In the genomic region with DNA sequence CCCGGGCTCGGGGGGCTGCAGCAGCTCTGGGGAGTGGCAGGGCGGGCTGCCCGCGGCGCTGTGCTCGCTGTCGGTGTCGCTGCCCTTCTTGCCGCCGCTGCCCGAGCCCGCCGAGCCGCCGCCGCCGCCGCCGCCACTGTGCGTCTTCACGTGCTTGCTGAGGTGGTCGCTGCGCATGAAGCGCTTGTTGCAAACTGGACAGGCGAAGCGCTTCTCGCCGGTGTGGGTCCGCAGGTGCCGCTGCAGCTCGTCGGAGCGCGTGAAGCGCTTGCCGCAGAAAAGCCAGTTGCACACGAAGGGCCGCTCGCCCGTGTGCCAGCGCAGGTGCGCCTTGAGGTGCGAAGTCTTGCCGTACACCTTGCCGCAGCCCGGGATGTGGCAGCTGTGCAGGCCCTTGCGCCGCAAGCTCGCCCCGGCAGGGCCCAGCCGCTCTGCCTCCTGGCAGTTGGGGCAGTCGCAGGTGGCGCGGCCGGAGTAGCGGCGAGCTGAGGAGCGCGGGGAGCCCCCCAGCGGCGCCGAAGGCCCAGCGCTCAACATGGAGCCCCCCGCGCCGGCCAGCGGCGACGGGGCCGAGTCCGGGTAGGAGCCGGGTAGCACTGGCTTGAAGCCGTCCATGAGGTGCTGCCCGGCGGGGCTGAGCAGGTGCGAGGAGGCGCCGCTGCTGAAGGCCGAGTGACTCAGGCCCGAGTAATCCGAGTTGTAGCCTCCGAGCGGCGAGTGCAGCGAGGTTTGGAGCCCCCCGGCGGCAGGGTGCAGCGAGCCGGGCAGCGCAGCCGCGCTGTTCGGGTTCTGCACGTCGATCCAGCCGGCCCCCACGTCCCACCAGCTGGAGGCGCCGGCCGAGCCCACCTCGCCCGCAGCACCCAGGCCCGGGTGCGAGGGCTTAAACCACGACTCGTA, we compare ENCODE assay signal across 8 cellular contexts. TPM values are rescaled to one million over a fixed set of nuclear protein-coding genes. Genes with fewer than 3 reads are reported as not detected.
DNase-seq lines count a peak whose midpoint lies in the region; ATAC-seq and TF ChIP-seq lines count a peak whose summit lies in the region.

No MANE protein-coding gene starts in this region.

- no peak for TF ChIP-seq EP300 in suprapubic skin (IDR thresholded peaks at IDR 0.05)

- no peaks in the 10 kb centered on the region for H3K36me3 ChIP-seq in Panc1 (ENCODE audit: control insufficient read depth, insufficient read depth, low read length)
- no peaks in the 10 kb centered on the region for H3K36me3 ChIP-seq in hepatocyte (replicated peaks; ENCODE audit: insufficient read depth, low read depth)
- no peaks in the 10 kb centered on the region for H3K36me3 ChIP-seq in suprapubic skin

- in situ Hi-C loops in Panc1 (cut with HindIII; ENCODE audit: low pct_unique_long_range_greater_than_20kb, low sequenced_read_pairs), result no loop called here

- intact Hi-C loops in activated CD4-positive, alpha-beta memory T cell treated with anti-CD3 and anti-CD28 coated beads for 36 hours (cut with micrococcal nuclease), result loop anchor here (10.0 kb wide), 2 partner anchors 450 to 1220 kb away; partner anchors contain the start of gene ITGB8
- intact Hi-C loops in Panc1 (cut with micrococcal nuclease; ENCODE audit: unreplicated experiment), result no loop called here

- TF ChIP-seq POLR2A in suprapubic skin (IDR thresholded peaks at IDR 0.05), result no peak

- peak overlapping the region; percentile 82 for H2AFZ ChIP-seq in hepatocyte

- H3K4me3 Mint-ChIP-seq in activated CD4-positive, alpha-beta memory T cell treated with anti-CD3 and anti-CD28 coated beads for 36 hours, result no peak overlapping the region
- H3K4me3 Mint-ChIP-seq in activated CD4-positive, alpha-beta memory T cell treated with anti-CD3 and anti-CD28 coated beads, Interleukin-2, amount 10 ng/mL, durations not matched to agents 7 days and 5 days, result no peak overlapping the region

- H3K9me3 ChIP-seq in Panc1 (ENCODE audit: control insufficient read depth, insufficient read depth, low read depth, low read length) (no peaks in the 10 kb centered on the region), hepatocyte (ENCODE audit: low read depth) (no peaks in the 10 kb centered on the region), suprapubic skin (no peaks in the 10 kb centered on the region)

- H3K4me2 ChIP-seq in hepatocyte, result peak overlapping the region; percentile 86

- no peak overlapping the region for H3K27ac Mint-ChIP-seq in activated CD4-positive, alpha-beta memory T cell treated with anti-CD3 and anti-CD28 coated beads for 36 hours
- H3K27ac Mint-ChIP-seq in activated CD4-positive, alpha-beta memory T cell treated with anti-CD3 and anti-CD28 coated beads, Interleukin-2, amount 10 ng/mL, durations not matched to agents 7 days and 5 days, result no peak overlapping the region

- H3K27ac ChIP-seq in Panc1 (ENCODE audit: low read length), result no peak overlapping the region
- H3K27ac ChIP-seq in hepatocyte, result no peak overlapping the region
- H3K27ac ChIP-seq in suprapubic skin, result no peak overlapping the region

- CTCF ChIA-PET in activated CD4-positive, alpha-beta memory T cell treated with anti-CD3 and anti-CD28 coated beads for 36 hours (lab: Charles Lee), result no interaction called here
- CTCF ChIA-PET in activated CD4-positive, alpha-beta memory T cell treated with anti-CD3 and anti-CD28 coated beads, Interleukin-2, amount 10 ng/mL, durations not matched to agents 7 days and 5 days (lab: Charles Lee), result no interaction called here
- CTCF ChIA-PET in Panc1 (lab: Charles Lee), result no interaction called here

- H3K27me3 Mint-ChIP-seq in activated CD4-positive, alpha-beta memory T cell treated with anti-CD3 and anti-CD28 coated beads for 36 hours, result peaks cover 69% of the 10 kb centered on the region
- H3K27me3 Mint-ChIP-seq in activated CD4-positive, alpha-beta memory T cell treated with anti-CD3 and anti-CD28 coated beads, Interleukin-2, amount 10 ng/mL, durations not matched to agents 7 days and 5 days, result peaks cover 75% of the 10 kb centered on the region

- 2% methylated on average over 89 of the region's 107 CpGs for WGBS in hepatocyte (ENCODE audit: low lambda C conversion rate, missing lambda C conversion rate)
- WGBS in suprapubic skin, result 10% methylated on average over 17 of the region's 107 CpGs

- no TSS peak for BruUV-seq in Panc1 (replicated peaks; lab: Mats Ljungman, UMichigan)

- H3K9me2 ChIP-seq in hepatocyte (replicated peaks; ENCODE audit: insufficient read depth), result no peaks in the 10 kb centered on the region

- no peaks in the 10 kb centered on the region for H4K20me1 ChIP-seq in hepatocyte (ENCODE audit: insufficient read depth, poor library complexity, severe bottlenecking)

- ATAC-seq in Panc1, result peak; percentile 81

- H3K4me3 ChIP-seq in Panc1 (ENCODE audit: low read depth in 2 of 2, low read length in 2 of 2) (peak overlapping the region; percentile 9 to 24; a peak in 3 of 4 replicates), hepatocyte (no peak overlapping the region), suprapubic skin (peak overlapping the region; percentile 51)

- H3K36me3 Mint-ChIP-seq in activated CD4-positive, alpha-beta memory T cell treated with anti-CD3 and anti-CD28 coated beads for 36 hours, result peaks cover 6% of the 10 kb centered on the region
- H3K36me3 Mint-ChIP-seq in activated CD4-positive, alpha-beta memory T cell treated with anti-CD3 and anti-CD28 coated beads, Interleukin-2, amount 10 ng/mL, durations not matched to agents 7 days and 5 days (ENCODE audit: low read depth), result peaks cover 13% of the 10 kb centered on the region

- H3K9me3 Mint-ChIP-seq in activated CD4-positive, alpha-beta memory T cell treated with anti-CD3 and anti-CD28 coated beads for 36 hours, result no peaks in the 10 kb centered on the region
- H3K9me3 Mint-ChIP-seq in activated CD4-positive, alpha-beta memory T cell treated with anti-CD3 and anti-CD28 coated beads, Interleukin-2, amount 10 ng/mL, durations not matched to agents 7 days and 5 days, result peaks cover 2% of the 10 kb centered on the region

- no peaks in the 10 kb centered on the region for H3K79me2 ChIP-seq in hepatocyte

- TF ChIP-seq CTCF in Panc1 (IDR thresholded peaks at IDR 0.05) (peak; percentile 57), hepatocyte (IDR thresholded peaks at IDR 0.05; ENCODE audit: poor library complexity) (peak; percentile 13), suprapubic skin (IDR thresholded peaks at IDR 0.05) (no peak)

- H3K4me1 Mint-ChIP-seq in activated CD4-positive, alpha-beta memory T cell treated with anti-CD3 and anti-CD28 coated beads for 36 hours (ENCODE audit: low read depth), result peaks cover 22% of the 10 kb centered on the region
- peaks cover 18% of the 10 kb centered on the region for H3K4me1 Mint-ChIP-seq in activated CD4-positive, alpha-beta memory T cell treated with anti-CD3 and anti-CD28 coated beads, Interleukin-2, amount 10 ng/mL, durations not matched to agents 7 days and 5 days

- H3K27me3 ChIP-seq in Panc1 (ENCODE audit: control insufficient read depth, insufficient read depth, low read length) (peaks cover 31% of the 10 kb centered on the region), hepatocyte (peaks cover 98% of the 10 kb centered on the region), suprapubic skin (peaks cover 99% of the 10 kb centered on the region)

- H3K4me1 ChIP-seq in Panc1 (ENCODE audit: control insufficient read depth, insufficient read depth, low read length), result no peaks in the 10 kb centered on the region
- H3K4me1 ChIP-seq in hepatocyte (ENCODE audit: insufficient read depth), result peaks cover 29% of the 10 kb centered on the region
- H3K4me1 ChIP-seq in suprapubic skin, result peaks cover 44% of the 10 kb centered on the region

- peak; percentile 36 for DNase-seq in activated CD4-positive, alpha-beta memory T cell treated with anti-CD3 and anti-CD28 coated beads for 36 hours
- no peak for DNase-seq in activated CD4-positive, alpha-beta memory T cell treated with anti-CD3 and anti-CD28 coated beads, Interleukin-2, amount 10 ng/mL, durations not matched to agents 7 days and 5 days
- no peak for DNase-seq in Panc1 (ENCODE audit: low read depth, low spot score)
- DNase-seq in hepatocyte (ENCODE audit: low spot score), result peak; percentile 59
- no peak for DNase-seq in suprapubic skin (ENCODE audit: low spot score in 2 of 2)
- DNase-seq in hypothalamus (lab: John Stamatoyannopoulos, UW), result no peak
- DNase-seq in inferior parietal cortex (ENCODE audit: extremely low spot score), result no peak
- no peak for DNase-seq in cerebellar cortex (ENCODE audit: low spot score)

- POLR2A ChIA-PET in activated CD4-positive, alpha-beta memory T cell treated with anti-CD3 and anti-CD28 coated beads for 36 hours (lab: Charles Lee), result no interaction called here
- POLR2A ChIA-PET in activated CD4-positive, alpha-beta memory T cell treated with anti-CD3 and anti-CD28 coated beads, Interleukin-2, amount 10 ng/mL, durations not matched to agents 7 days and 5 days (lab: Charles Lee), result interaction anchor here (2.1 kb wide), 1 partner anchor 12 kb away, joined by 4 read pairs; no protein-coding TSS in a partner anchor
- POLR2A ChIA-PET in Panc1 (lab: Charles Lee), result no interaction called here

RNA-seq across cellular contexts. Expression of gene SP8, which starts 2.1 kb away (rescaled TPM):
- not detected for total RNA-seq in activated CD4-positive, alpha-beta memory T cell treated with anti-CD3 and anti-CD28 coated beads for 36 hours
- not detected for total RNA-seq in activated CD4-positive, alpha-beta memory T cell treated with anti-CD3 and anti-CD28 coated beads, Interleukin-2, amount 10 ng/mL, durations not matched to agents 7 days and 5 days
- total RNA-seq in Panc1 (2021; ENCODE audit: unreplicated experiment), result not detected
- polyA plus RNA-seq in Panc1 (2012; ENCODE audit: insufficient read length), result not detected
- total RNA-seq in hepatocyte, result 0.12 and 1.0 TPM in 2 replicates
- polyA plus RNA-seq in hepatocyte, result 0.04 and 0.10 TPM in 2 replicates
- total RNA-seq in suprapubic skin, result 10 to 100 TPM in 1 of 4 donors, 1 to 10 TPM in 1, under 1 TPM in 1, not detected in 1; 0.72 to 24.8 (median 5.5) TPM

Comparison
In these comparisons a context has a peak if more than half of its experiments do, and no peak if none do; other contexts are left out.
1. DNase-seq: peak in activated CD4-positive, alpha-beta memory T cell treated with anti-CD3 and anti-CD28 coated beads for 36 hours (single experiment) and hepatocyte (single experiment); none in activated CD4-positive, alpha-beta memory T cell treated with anti-CD3 and anti-CD28 coated beads, Interleukin-2, amount 10 ng/mL, durations not matched to agents 7 days and 5 days (single experiment), Panc1 (single experiment), suprapubic skin (0 of 2), hypothalamus (0 of 51), inferior parietal cortex (single experiment) and cerebellar cortex (single experiment).
2. CTCF ChIP-seq: peak in Panc1 (single experiment) and hepatocyte (single experiment); none in suprapubic skin (0 of 2).